9 cellular contexts compared by ENCODE assay signal in genomic region chr20:62935968-62936585, GRCh38. TPM values are rescaled to one million over a fixed set of nuclear protein-coding genes. Genes with fewer than 3 reads are reported as not detected.
DNase-seq lines count a peak whose midpoint lies in the region; ATAC-seq and TF ChIP-seq lines count a peak whose summit lies in the region.
"Had no signal": no experiment of that assay in that cellular context is flagged by ENCODE, and none has a peak within 500 bp of the region (broad histone marks: within the 10 kb centered on the region; RNA-seq: fewer than 3 reads in every experiment).

No MANE protein-coding gene starts in this region.

- peaks cover 93% of the 10 kb centered on the region for H3K79me2 ChIP-seq in GM23248 (ENCODE audit: insufficient read depth)

- H3K4me3 ChIP-seq in GM23248: peak overlapping the region; percentile 98
- peak overlapping the region; percentile 93 for H3K4me3 ChIP-seq in fibroblast of the aortic adventitia (ENCODE audit: low read depth, low read length)
- H3K4me3 ChIP-seq in skeletal muscle satellite cell (ENCODE audit: low read length): peak overlapping the region; percentile 82

- no peaks in the 10 kb centered on the region for H4K20me1 ChIP-seq in GM23248 (ENCODE audit: insufficient read depth)

- no peak overlapping the region for H2AFZ ChIP-seq in GM23248

- peaks cover 21% of the 10 kb centered on the region for H3K4me1 ChIP-seq in GM23248 (ENCODE audit: insufficient read depth)
- peaks cover 19% of the 10 kb centered on the region for H3K4me1 ChIP-seq in skeletal muscle satellite cell (ENCODE audit: control insufficient read depth, insufficient read depth, low read length)

- H3K9ac ChIP-seq in GM23248 (peak overlapping the region; percentile 99), skeletal muscle satellite cell (ENCODE audit: low read depth, low read length) (no peak overlapping the region)

- H3K27me3 ChIP-seq in GM23248 (replicated peaks; ENCODE audit: insufficient read depth) (no peaks in the 10 kb centered on the region), skeletal muscle satellite cell (ENCODE audit: control insufficient read depth, insufficient read depth, low read length) (no peaks in the 10 kb centered on the region)

- TF ChIP-seq CTCF in RWPE1 (conservative IDR thresholded peaks at IDR 0.05; ENCODE audit: low read depth) (no peak), fibroblast of the aortic adventitia (IDR thresholded peaks at IDR 0.05; ENCODE audit: insufficient read depth, low read length) (no peak)

- WGBS in GM23248 (ENCODE audit: low coverage in 1 of 2, low lambda C conversion rate in 2 of 2, missing lambda C conversion rate in 2 of 2), 2 experiments: 88 to 90% methylated on average over 22 of the region's 22 CpGs

- H3K27ac ChIP-seq in GM23248 (peak overlapping the region; percentile 97), RWPE1 (peak overlapping the region; percentile 90)

- no peaks in the 10 kb centered on the region for H3K9me3 ChIP-seq in GM23248 (ENCODE audit: low read depth)
- no peaks in the 10 kb centered on the region for H3K9me3 ChIP-seq in skeletal muscle satellite cell (replicated peaks; ENCODE audit: low read length)

- no peaks in the 10 kb centered on the region for H3K27me3 Mint-ChIP-seq in effector memory CD8-positive, alpha-beta T cell

- H3K9me2 ChIP-seq in GM23248 (ENCODE audit: insufficient read depth): no peaks in the 10 kb centered on the region

- H3K27ac Mint-ChIP-seq in effector memory CD8-positive, alpha-beta T cell: no peak overlapping the region

- H3K4me1 Mint-ChIP-seq in effector memory CD8-positive, alpha-beta T cell (ENCODE audit: low read depth in 2 of 2): peaks cover 16 to 27% of the 10 kb centered on the region in 2 donors

- H3K9me3 Mint-ChIP-seq in effector memory CD8-positive, alpha-beta T cell: no peaks in the 10 kb centered on the region

- peaks cover 28% of the 10 kb centered on the region for H3F3A ChIP-seq in GM23248 (ENCODE audit: insufficient read depth)

- in situ Hi-C loops in GM23248 (cut with MboI): no loop called here

- POLR2A ChIA-PET in RWPE1 (lab: Yijun Ruan, JAX; ENCODE audit: low non-redundant PET): no interaction called here

- no peak for ATAC-seq in HG03342 (IDR thresholded peaks at IDR 0.05; ENCODE audit: unreplicated experiment)
- no peak for ATAC-seq in effector memory CD8-positive, alpha-beta T cell (replicated peaks)
- no peak for ATAC-seq in HG02759 (IDR thresholded peaks at IDR 0.05; ENCODE audit: unreplicated experiment)

- H3K4me3 Mint-ChIP-seq in effector memory CD8-positive, alpha-beta T cell: no peak overlapping the region

- H3K4me2 ChIP-seq in GM23248 (ENCODE audit: unreplicated experiment) (peak overlapping the region; percentile 63), skeletal muscle satellite cell (ENCODE audit: low read length) (peak overlapping the region; percentile 81)

- CTCF ChIA-PET in RWPE1 (lab: Yijun Ruan, JAX): interaction anchor here (0.8 to 1.4 kb wide), 2 partner anchors 9 to 36 kb away, joined by 3 to 12 read pairs; no protein-coding TSS in a partner anchor

- H3K36me3 ChIP-seq in GM23248 (ENCODE audit: low read depth): peaks cover 7% of the 10 kb centered on the region
- peaks cover 19% of the 10 kb centered on the region for H3K36me3 ChIP-seq in skeletal muscle satellite cell (ENCODE audit: insufficient read depth, low read length)

- H3K36me3 Mint-ChIP-seq in effector memory CD8-positive, alpha-beta T cell (ENCODE audit: insufficient read depth): peaks cover 34% of the 10 kb centered on the region

- no peak for DNase-seq in GM23248
- DNase-seq in RWPE1 (ENCODE audit: low spot score): no peak
- no peak for DNase-seq in fibroblast of the aortic adventitia (ENCODE audit: low read depth)
- no peak for DNase-seq in effector memory CD8-positive, alpha-beta T cell
- DNase-seq in stimulated activated CD4-positive, alpha-beta T cell treated with anti-CD3 and anti-CD28 coated beads, Interleukin-4, amount 100 ng/mL, for 1 hour: no peak
- DNase-seq: SHP77 had no signal

RNA-seq across cellular contexts. Expression of gene GID8, which starts 1.9 kb away (rescaled TPM):
- total RNA-seq in GM23248 (2014; rRNA removed; shearing (Covaris generic)): 29.1 and 31.0 TPM in 2 replicates
- polyA plus RNA-seq in GM23248 (2016; fragmentation: Nextera tagmentation; extraction: Ambion mirVana): 17.5 and 17.6 TPM in 2 replicates
- total RNA-seq in fibroblast of the aortic adventitia (ENCODE audit: low replicate concordance): 27.7 and 35.4 TPM in 2 replicates
- 22.7 and 23.1 TPM in 2 replicates for total RNA-seq in skeletal muscle satellite cell (2012; rRNA removed)

RNA-seq across cellular contexts. Expression of gene DIDO1, which starts 9.8 kb away (rescaled TPM):
- total RNA-seq in GM23248 (2014; rRNA removed; shearing (Covaris generic)): 28.6 and 37.1 TPM in 2 replicates
- 15.5 and 16.2 TPM in 2 replicates for polyA plus RNA-seq in GM23248 (2016; fragmentation: Nextera tagmentation; extraction: Ambion mirVana)
- 48.4 TPM in 2 replicates for total RNA-seq in fibroblast of the aortic adventitia (ENCODE audit: low replicate concordance)
- 26.6 and 31.7 TPM in 2 replicates for total RNA-seq in skeletal muscle satellite cell (2012; rRNA removed)

RNA-seq across cellular contexts. Expression of gene SLC17A9, which starts 16.4 kb away (rescaled TPM):
- 11.1 and 19.5 TPM in 2 replicates for total RNA-seq in GM23248 (2014; rRNA removed; shearing (Covaris generic))
- polyA plus RNA-seq in GM23248 (2016; fragmentation: Nextera tagmentation; extraction: Ambion mirVana): 17.7 and 23.2 TPM in 2 replicates
- total RNA-seq in fibroblast of the aortic adventitia (ENCODE audit: low replicate concordance): 0.41 and 2.0 TPM in 2 replicates
- 8.1 and 18.8 TPM in 2 replicates for total RNA-seq in skeletal muscle satellite cell (2012; rRNA removed)
